Comparison of ENCODE assay signal across 33 cellular contexts in genomic region chrX:153741446-153741845, GRCh38. TPM values are rescaled to one million over a fixed set of nuclear protein-coding genes. Genes with fewer than 3 reads are reported as not detected.
"Had no signal": no experiment of that assay in that cellular context is flagged by ENCODE, and none has a peak within 500 bp of the region (broad histone marks: within the 10 kb centered on the region; RNA-seq: fewer than 3 reads in every experiment).

No MANE protein-coding gene starts in this region.

- H3K27ac ChIP-seq: ascending aorta, cardiac muscle cell, colonic mucosa, epithelial cell of prostate, esophagus squamous epithelium, heart right ventricle, ovary, skin epidermis, stomach, thyroid gland, upper lobe of left lung, vagina, VCaP had no signal

- H3K9me3 ChIP-seq: ascending aorta, colonic mucosa, esophagus squamous epithelium, heart right ventricle, ovary, stomach, thyroid gland, upper lobe of left lung, vagina had no signal

- H3K4me1 ChIP-seq: ascending aorta, colonic mucosa had no signal

- H3K36me3 ChIP-seq: cardiac muscle cell, colonic mucosa, esophagus squamous epithelium, ovary, vagina had no signal

- H3K36me3 Mint-ChIP-seq: activated naive CD8-positive, alpha-beta T cell; brain had no signal

- H3K4me3 ChIP-seq: ascending aorta, cardiac muscle cell, colonic mucosa, esophagus squamous epithelium, heart right ventricle, ovary, skin epidermis, stomach, thyroid gland, upper lobe of left lung, vagina had no signal

- H3K27ac Mint-ChIP-seq: activated naive CD8-positive, alpha-beta T cell; progenitor cell of endocrine pancreas; stimulated activated memory B cell treated with anti-CD40 and anti-IgM and Interleukin-4, amounts not matched to agents 10 μg/mL and 1 μg/mL and 100 μg/mL, for 72 hours had no signal

- H3K4me3 Mint-ChIP-seq: brain; stimulated activated memory B cell treated with anti-CD40 and anti-IgM and Interleukin-4, amounts not matched to agents 10 μg/mL and 1 μg/mL and 100 μg/mL, for 72 hours had no signal

- DNase-seq: activated CD4-positive, alpha-beta T cell treated with anti-CD3 and anti-CD28 coated beads, Interleukin-2, amount 50 U/mL, for 1 hour; activated CD8-positive, alpha-beta memory T cell treated with anti-CD3 and anti-CD28 coated beads, Interleukin-2, amount 50 U/mL, for 4 hours; activated T-cell treated with anti-CD3 and anti-CD28 coated beads, Interleukin-2, amount 50 U/mL, for 1 hour; cerebellar nuclear complex; colonic mucosa; effector CD8-positive, alpha-beta T cell; esophagus squamous epithelium; foreskin melanocyte; heart right ventricle; islet precursor cell; left ventricle myocardium superior; ovary; stimulated activated CD4-positive, alpha-beta T cell treated with anti-CD3 and anti-CD28 coated beads, Interleukin-4, amount 100 ng/mL, for 24 hours; stomach; T-helper 9 cell; thyroid gland had no signal

- H3K27me3 Mint-ChIP-seq: brain; stimulated activated memory B cell treated with anti-CD40 and anti-IgM and Interleukin-4, amounts not matched to agents 10 μg/mL and 1 μg/mL and 100 μg/mL, for 72 hours had no signal

- ATAC-seq: activated CD4-positive, CD25-positive, alpha-beta regulatory T cell treated with anti-CD3 and anti-CD28 coated beads, Interleukin-2, amount 50 U/mL, for 24 hours; heart right ventricle; left ventricle myocardium superior; sciatic nerve; SK-N-SH treated with all-trans-retinoic acid at 6 μM for 48 hours; stimulated activated memory B cell treated with anti-CD40 and anti-IgM and Interleukin-4, amounts not matched to agents 10 μg/mL and 1 μg/mL and 100 μg/mL, for 72 hours had no signal

- H3K9me3 Mint-ChIP-seq: stimulated activated memory B cell treated with anti-CD40 and anti-IgM and Interleukin-4, amounts not matched to agents 10 μg/mL and 1 μg/mL and 100 μg/mL, for 72 hours had no signal

- H3K27me3 ChIP-seq: ascending aorta, cardiac muscle cell, colonic mucosa, esophagus squamous epithelium, ovary, stomach, thyroid gland, upper lobe of left lung, vagina had no signal

RNA-seq across cellular contexts. Expression of gene SRPK3, which starts 39.4 kb away (rescaled TPM):
- total RNA-seq: activated CD8-positive, alpha-beta memory T cell treated with anti-CD3 and anti-CD28 coated beads for 36 hours; cardiac muscle cell; glomerular endothelial cell; progenitor cell of endocrine pancreas had no signal
- polyA plus RNA-seq: neural cell had no signal
